10 cellular contexts compared by ENCODE assay signal in the genomic region with DNA sequence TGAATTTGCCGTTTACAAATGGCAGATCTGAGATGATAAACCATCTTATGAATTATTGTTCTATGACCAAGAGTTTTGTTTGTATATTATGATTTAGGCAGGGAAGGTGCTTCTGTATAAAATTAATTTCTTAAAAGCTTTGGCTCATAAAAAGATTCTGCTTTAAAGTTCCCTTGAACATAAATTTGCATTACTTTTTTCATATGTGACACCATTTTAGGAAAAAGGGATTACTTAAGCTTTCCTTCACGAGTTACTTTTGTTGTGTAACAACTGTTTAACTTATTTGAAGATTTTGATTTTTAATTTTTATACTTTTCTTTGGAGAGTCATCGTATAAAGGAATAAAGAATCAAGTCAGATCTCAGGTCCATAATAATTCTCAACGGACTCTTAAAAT. TPM values are rescaled to one million over a fixed set of nuclear protein-coding genes. Genes with fewer than 3 reads are reported as not detected.
A peak's percentile ranks its signal among the peaks of the same experiment; 100 is the strongest.
DNase-seq lines count a peak whose midpoint lies in the region; ATAC-seq and TF ChIP-seq lines count a peak whose summit lies in the region.
"Had no signal": no experiment of that assay in that cellular context is flagged by ENCODE, and none has a peak within 500 bp of the region (broad histone marks: within the 10 kb centered on the region; RNA-seq: fewer than 3 reads in every experiment).

No MANE protein-coding gene starts in this region.

- no peak for TF ChIP-seq CTCF in MM.1S (IDR thresholded peaks at IDR 0.05; ENCODE audit: low read length)
- no peak for TF ChIP-seq CTCF in neural cell (IDR thresholded peaks at IDR 0.05; ENCODE audit: poor library complexity, severe bottlenecking)
- no peak for TF ChIP-seq CTCF in GM13977 (IDR thresholded peaks at IDR 0.05; ENCODE audit: extremely low read depth, insufficient read depth, missing control alignments)

- peaks cover 50% of the 10 kb centered on the region for H3K4me1 ChIP-seq in CD4-positive, alpha-beta memory T cell (ENCODE audit: insufficient read depth, low read length)
- H3K4me1 ChIP-seq in MM.1S (ENCODE audit: low read length): 0 out of 2 replicates have a peak, but pooled peaks cover 2% of the 10 kb centered on the region

- H3K9me3 ChIP-seq in CD4-positive, alpha-beta memory T cell (ENCODE audit: control insufficient read depth in 1 of 2, low read length in 2 of 2): no peaks in the 10 kb centered on the region
- no peaks in the 10 kb centered on the region for H3K9me3 ChIP-seq in MM.1S (replicated peaks; ENCODE audit: insufficient read depth, low read length)
- H3K9me3 ChIP-seq in neural cell (ENCODE audit: low read length): no peaks in the 10 kb centered on the region
- H3K9me3 ChIP-seq: body of pancreas had no signal

- H3K4me2 ChIP-seq in MM.1S (ENCODE audit: low read depth, low read length) (peak overlapping the region; percentile 76), neural cell (ENCODE audit: low read length) (peak overlapping the region; percentile 94)

- H3K9me3 Mint-ChIP-seq in CD4-positive, alpha-beta memory T cell: peaks cover 0 to 3% (median 0%) of the 10 kb centered on the region in 8 donors
- no peaks in the 10 kb centered on the region for H3K9me3 Mint-ChIP-seq in effector memory CD8-positive, alpha-beta T cell

- H4K20me1 ChIP-seq in MM.1S (ENCODE audit: insufficient read depth, low read length) (no peaks in the 10 kb centered on the region; the same call in 1 of the 2 replicates), neural cell (ENCODE audit: insufficient read depth) (peaks cover 3% of the 10 kb centered on the region)

- in situ Hi-C loops in GM13977 (cut with MboI; ENCODE audit: low pct_unique_long_range_greater_than_20kb, low sequenced_read_pairs, unreplicated experiment): no loop called here

- peaks cover 86% of the 10 kb centered on the region for H3K79me2 ChIP-seq in MM.1S (ENCODE audit: low read length)
- peaks cover 73% of the 10 kb centered on the region for H3K79me2 ChIP-seq in neural cell (replicated peaks; ENCODE audit: insufficient read depth, low read length)

- no peak overlapping the region for H3K27ac ChIP-seq in CD4-positive, alpha-beta memory T cell (ENCODE audit: low read depth, low read length)
- no peak overlapping the region for H3K27ac ChIP-seq in MM.1S (ENCODE audit: low read length)
- no peak overlapping the region for H3K27ac ChIP-seq in neural cell (ENCODE audit: low read length)

- H3K36me3 ChIP-seq in CD4-positive, alpha-beta memory T cell (ENCODE audit: insufficient read depth, low read length): no peaks in the 10 kb centered on the region
- H3K36me3 ChIP-seq in MM.1S (replicated peaks; ENCODE audit: insufficient read depth, low read length) (no peaks in the 10 kb centered on the region), neural cell (ENCODE audit: insufficient read depth, low read length) (no peaks in the 10 kb centered on the region)

- TF ChIP-seq EP300 in neural cell (conservative IDR thresholded peaks at IDR 0.05; ENCODE audit: poor library complexity, severe bottlenecking): no peak

- DNase-seq in CD4-positive, alpha-beta memory T cell: no peak
- DNase-seq in MM.1S: no peak
- DNase-seq in effector memory CD8-positive, alpha-beta T cell: no peak
- no peak for DNase-seq in inferior parietal cortex (ENCODE audit: extremely low spot score)
- DNase-seq in GM13977 (ENCODE audit: low spot score): no peak
- no peak for DNase-seq in T1000 (lab: John Stamatoyannopoulos, UW)
- DNase-seq: body of pancreas, islet precursor cell had no signal

- H3K9ac ChIP-seq in MM.1S (ENCODE audit: low read length) (no peak overlapping the region), neural cell (ENCODE audit: low read length) (no peak overlapping the region)

- peaks cover 35 to 70% (median 53%) of the 10 kb centered on the region in 4 donors for H3K4me1 Mint-ChIP-seq in CD4-positive, alpha-beta memory T cell
- H3K4me1 Mint-ChIP-seq in effector memory CD8-positive, alpha-beta T cell (ENCODE audit: low read depth in 2 of 2): peaks cover 37 to 61% of the 10 kb centered on the region in 2 donors

- intact Hi-C loops in CD4-positive, alpha-beta memory T cell (cut with micrococcal nuclease): loop anchor here (5.0 to 10.0 kb wide), 5 partner anchors 296 to 1173 kb away; a partner anchor contains a TSS

- peak overlapping the region in 1 of 2 donors; percentile 3 for H3K4me3 ChIP-seq in CD4-positive, alpha-beta memory T cell (ENCODE audit: low read length in 2 of 2)
- H3K4me3 ChIP-seq in MM.1S (ENCODE audit: low read length) (peak overlapping the region; percentile 96; the same call in 1 of the 2 replicates), neural cell (ENCODE audit: low read length) (peak overlapping the region; percentile 87)
- H3K4me3 ChIP-seq: body of pancreas had no signal

- TF ChIP-seq RAD21 in neural cell (conservative IDR thresholded peaks at IDR 0.05): no peak

- H3K4me3 Mint-ChIP-seq in CD4-positive, alpha-beta memory T cell: peak overlapping the region; percentile 19 to 94 (median 76)
- H3K4me3 Mint-ChIP-seq in effector memory CD8-positive, alpha-beta T cell: peak overlapping the region; percentile 92 to 98

- peaks cover 0 to 23% of the 10 kb centered on the region in 2 donors for H3K36me3 Mint-ChIP-seq in CD4-positive, alpha-beta memory T cell
- peaks cover 26% of the 10 kb centered on the region for H3K36me3 Mint-ChIP-seq in effector memory CD8-positive, alpha-beta T cell (ENCODE audit: insufficient read depth)

- H3K9me2 ChIP-seq in MM.1S (replicated peaks; ENCODE audit: insufficient read depth, low read length): no peaks in the 10 kb centered on the region
- no peaks in the 10 kb centered on the region for H3K9me2 ChIP-seq in neural cell (ENCODE audit: insufficient read depth, low read length)

- CTCF ChIA-PET in CD4-positive, alpha-beta memory T cell (lab: Charles Lee; ENCODE audit: partially characterized antibody): interaction anchor here (1.4 to 2.4 kb wide), 5 partner anchors 37 to 165 kb away, joined by 3 to 19 read pairs (median 4); no protein-coding TSS in a partner anchor

- no peak overlapping the region for H2AFZ ChIP-seq in MM.1S (ENCODE audit: low read length)
- no peak overlapping the region for H2AFZ ChIP-seq in neural cell (ENCODE audit: low read depth, low read length)

- peaks cover 15% of the 10 kb centered on the region for H3F3A ChIP-seq in MM.1S (ENCODE audit: insufficient read depth, low read length)
- no peaks in the 10 kb centered on the region for H3F3A ChIP-seq in neural cell (ENCODE audit: insufficient read depth, low read length, poor library complexity, severe bottlenecking)

- no peaks in the 10 kb centered on the region for H3K27me3 Mint-ChIP-seq in CD4-positive, alpha-beta memory T cell
- no peaks in the 10 kb centered on the region for H3K27me3 Mint-ChIP-seq in effector memory CD8-positive, alpha-beta T cell

- no peaks in the 10 kb centered on the region for H3K27me3 ChIP-seq in CD4-positive, alpha-beta memory T cell (ENCODE audit: insufficient read depth, low read length)
- H3K27me3 ChIP-seq in MM.1S (replicated peaks; ENCODE audit: insufficient read depth, low read length) (no peaks in the 10 kb centered on the region), neural cell (ENCODE audit: insufficient read depth, low read depth, low read length) (no peaks in the 10 kb centered on the region)
- H3K27me3 ChIP-seq: body of pancreas had no signal

- peak overlapping the region in 6 of 7 donors; percentile 27 to 95 (median 80) for H3K27ac Mint-ChIP-seq in CD4-positive, alpha-beta memory T cell
- H3K27ac Mint-ChIP-seq in effector memory CD8-positive, alpha-beta T cell: peak overlapping the region; percentile 94 to 99

- ATAC-seq in effector memory CD8-positive, alpha-beta T cell (replicated peaks): no peak
- no peak for ATAC-seq in HG03439 (IDR thresholded peaks at IDR 0.05; ENCODE audit: unreplicated experiment)
- ATAC-seq: body of pancreas had no signal

- POLR2A ChIA-PET in CD4-positive, alpha-beta memory T cell (lab: Charles Lee; ENCODE audit: partially characterized antibody): interaction anchor here (5.7 kb wide), 1 partner anchor 85 kb away, joined by 74 read pairs; a partner anchor contains a TSS

TF ChIP-seq in neural cell, 6 proteins besides CTCF, POLR2A, EP300 and RAD21:
- TF ChIP-seq, protein P1, sequence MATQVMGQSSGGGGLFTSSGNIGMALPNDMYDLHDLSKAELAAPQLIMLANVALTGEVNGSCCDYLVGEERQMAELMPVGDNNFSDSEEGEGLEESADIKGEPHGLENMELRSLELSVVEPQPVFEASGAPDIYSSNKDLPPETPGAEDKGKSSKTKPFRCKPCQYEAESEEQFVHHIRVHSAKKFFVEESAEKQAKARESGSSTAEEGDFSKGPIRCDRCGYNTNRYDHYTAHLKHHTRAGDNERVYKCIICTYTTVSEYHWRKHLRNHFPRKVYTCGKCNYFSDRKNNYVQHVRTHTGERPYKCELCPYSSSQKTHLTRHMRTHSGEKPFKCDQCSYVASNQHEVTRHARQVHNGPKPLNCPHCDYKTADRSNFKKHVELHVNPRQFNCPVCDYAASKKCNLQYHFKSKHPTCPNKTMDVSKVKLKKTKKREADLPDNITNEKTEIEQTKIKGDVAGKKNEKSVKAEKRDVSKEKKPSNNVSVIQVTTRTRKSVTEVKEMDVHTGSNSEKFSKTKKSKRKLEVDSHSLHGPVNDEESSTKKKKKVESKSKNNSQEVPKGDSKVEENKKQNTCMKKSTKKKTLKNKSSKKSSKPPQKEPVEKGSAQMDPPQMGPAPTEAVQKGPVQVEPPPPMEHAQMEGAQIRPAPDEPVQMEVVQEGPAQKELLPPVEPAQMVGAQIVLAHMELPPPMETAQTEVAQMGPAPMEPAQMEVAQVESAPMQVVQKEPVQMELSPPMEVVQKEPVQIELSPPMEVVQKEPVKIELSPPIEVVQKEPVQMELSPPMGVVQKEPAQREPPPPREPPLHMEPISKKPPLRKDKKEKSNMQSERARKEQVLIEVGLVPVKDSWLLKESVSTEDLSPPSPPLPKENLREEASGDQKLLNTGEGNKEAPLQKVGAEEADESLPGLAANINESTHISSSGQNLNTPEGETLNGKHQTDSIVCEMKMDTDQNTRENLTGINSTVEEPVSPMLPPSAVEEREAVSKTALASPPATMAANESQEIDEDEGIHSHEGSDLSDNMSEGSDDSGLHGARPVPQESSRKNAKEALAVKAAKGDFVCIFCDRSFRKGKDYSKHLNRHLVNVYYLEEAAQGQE (IDR thresholded peaks at IDR 0.05; ENCODE audit: borderline replicate concordance): no peak
- TF ChIP-seq TAF1 (IDR thresholded peaks at IDR 0.05; ENCODE audit: low read depth): no peak
- no peak for TF ChIP-seq POLR2AphosphoS5 (IDR thresholded peaks at IDR 0.05)
- TF ChIP-seq MXI1 (conservative IDR thresholded peaks at IDR 0.05; ENCODE audit: poor library complexity, severe bottlenecking): no peak
- no peak for TF ChIP-seq EZH2 (IDR thresholded peaks at IDR 0.05; ENCODE audit: borderline replicate concordance, insufficient read depth, low read length, poor library complexity, severe bottlenecking)
- no peak for TF ChIP-seq SMC3 (conservative IDR thresholded peaks at IDR 0.05; ENCODE audit: poor library complexity)

RNA-seq across cellular contexts. Expression of a gene that starts 3.3 kb away (rescaled TPM):
- 10 to 100 TPM; 81.1 to 88.1 TPM for total RNA-seq in CD4-positive, alpha-beta memory T cell
- polyA plus RNA-seq in CD4-positive, alpha-beta memory T cell: 10 to 100 TPM; 17.0 to 18.7 TPM
- 69.4 and 78.5 TPM in 2 replicates for polyA plus RNA-seq in neural cell
- 197 and 212 TPM in 2 replicates for polyA minus RNA-seq in neural cell
